ENCODE assay signal across 1 cellular context in the genomic region with DNA sequence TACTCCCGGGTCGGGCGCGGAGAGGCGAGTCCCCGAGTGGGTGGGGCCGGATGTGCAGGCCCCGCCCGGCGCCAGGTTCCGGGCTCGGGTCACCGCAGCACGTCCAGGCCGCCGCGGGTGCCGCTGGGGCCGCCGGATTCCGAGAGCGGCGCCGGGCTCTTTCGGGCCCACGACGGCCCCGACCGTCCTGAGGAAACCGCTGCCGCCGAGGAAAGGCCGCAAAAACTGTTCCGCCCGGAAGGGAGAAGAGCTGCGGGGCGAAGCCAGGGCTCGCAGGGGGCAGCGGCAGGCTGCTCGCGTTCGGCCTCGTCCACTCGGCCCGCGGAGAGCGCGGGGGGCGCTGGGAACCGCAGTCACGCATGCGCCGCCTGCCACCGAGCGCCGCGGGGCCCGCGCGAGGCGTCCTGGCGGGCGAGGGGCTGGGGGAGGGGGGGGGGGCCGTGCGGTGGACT.
TF ChIP-seq lines count a peak whose summit lies in the region.

A gene (minus strand): TSS at position 342 of the 452 bp plus-strand sequence. CDS start 718 bp downstream, outside the sequence.

TF ChIP-seq in K562, 482 proteins besides CTCF, POLR2A, EP300 and RAD21 (continued from another document and continues in another):
- TF ChIP-seq, protein P1, sequence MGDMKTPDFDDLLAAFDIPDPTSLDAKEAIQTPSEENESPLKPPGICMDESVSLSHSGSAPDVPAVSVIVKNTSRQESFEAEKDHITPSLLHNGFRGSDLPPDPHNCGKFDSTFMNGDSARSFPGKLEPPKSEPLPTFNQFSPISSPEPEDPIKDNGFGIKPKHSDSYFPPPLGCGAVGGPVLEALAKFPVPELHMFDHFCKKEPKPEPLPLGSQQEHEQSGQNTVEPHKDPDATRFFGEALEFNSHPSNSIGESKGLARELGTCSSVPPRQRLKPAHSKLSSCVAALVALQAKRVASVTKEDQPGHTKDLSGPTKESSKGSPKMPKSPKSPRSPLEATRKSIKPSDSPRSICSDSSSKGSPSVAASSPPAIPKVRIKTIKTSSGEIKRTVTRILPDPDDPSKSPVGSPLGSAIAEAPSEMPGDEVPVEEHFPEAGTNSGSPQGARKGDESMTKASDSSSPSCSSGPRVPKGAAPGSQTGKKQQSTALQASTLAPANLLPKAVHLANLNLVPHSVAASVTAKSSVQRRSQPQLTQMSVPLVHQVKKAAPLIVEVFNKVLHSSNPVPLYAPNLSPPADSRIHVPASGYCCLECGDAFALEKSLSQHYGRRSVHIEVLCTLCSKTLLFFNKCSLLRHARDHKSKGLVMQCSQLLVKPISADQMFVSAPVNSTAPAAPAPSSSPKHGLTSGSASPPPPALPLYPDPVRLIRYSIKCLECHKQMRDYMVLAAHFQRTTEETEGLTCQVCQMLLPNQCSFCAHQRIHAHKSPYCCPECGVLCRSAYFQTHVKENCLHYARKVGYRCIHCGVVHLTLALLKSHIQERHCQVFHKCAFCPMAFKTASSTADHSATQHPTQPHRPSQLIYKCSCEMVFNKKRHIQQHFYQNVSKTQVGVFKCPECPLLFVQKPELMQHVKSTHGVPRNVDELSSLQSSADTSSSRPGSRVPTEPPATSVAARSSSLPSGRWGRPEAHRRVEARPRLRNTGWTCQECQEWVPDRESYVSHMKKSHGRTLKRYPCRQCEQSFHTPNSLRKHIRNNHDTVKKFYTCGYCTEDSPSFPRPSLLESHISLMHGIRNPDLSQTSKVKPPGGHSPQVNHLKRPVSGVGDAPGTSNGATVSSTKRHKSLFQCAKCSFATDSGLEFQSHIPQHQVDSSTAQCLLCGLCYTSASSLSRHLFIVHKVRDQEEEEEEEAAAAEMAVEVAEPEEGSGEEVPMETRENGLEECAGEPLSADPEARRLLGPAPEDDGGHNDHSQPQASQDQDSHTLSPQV (IDR thresholded peaks at IDR 0.05): peak; percentile 82
- TF ChIP-seq ZNF444 (CRISPR knock-in tag; IDR thresholded peaks at IDR 0.05): no peak
- TF ChIP-seq TAF1 (IDR thresholded peaks at IDR 0.05; ENCODE audit: control insufficient read depth, extremely low read depth, insufficient read depth, low read length, severe bottlenecking): peak; percentile 61
- TF ChIP-seq, protein P2, sequence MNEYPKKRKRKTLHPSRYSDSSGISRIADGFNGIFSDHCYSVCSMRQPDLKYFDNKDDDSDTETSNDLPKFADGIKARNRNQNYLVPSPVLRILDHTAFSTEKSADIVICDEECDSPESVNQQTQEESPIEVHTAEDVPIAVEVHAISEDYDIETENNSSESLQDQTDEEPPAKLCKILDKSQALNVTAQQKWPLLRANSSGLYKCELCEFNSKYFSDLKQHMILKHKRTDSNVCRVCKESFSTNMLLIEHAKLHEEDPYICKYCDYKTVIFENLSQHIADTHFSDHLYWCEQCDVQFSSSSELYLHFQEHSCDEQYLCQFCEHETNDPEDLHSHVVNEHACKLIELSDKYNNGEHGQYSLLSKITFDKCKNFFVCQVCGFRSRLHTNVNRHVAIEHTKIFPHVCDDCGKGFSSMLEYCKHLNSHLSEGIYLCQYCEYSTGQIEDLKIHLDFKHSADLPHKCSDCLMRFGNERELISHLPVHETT (CRISPR knock-in tag; conservative IDR thresholded peaks at IDR 0.05 in 1 of 2, IDR thresholded peaks at IDR 0.05 in 1 of 2): peak; percentile 59 to 91; a peak in 2 of 4 replicates
- TF ChIP-seq RBBP5 (IDR thresholded peaks at IDR 0.05; ENCODE audit: borderline replicate concordance, insufficient read depth, low read length, poor library complexity, severe bottlenecking): peak; percentile 86
- peak; percentile 94 for TF ChIP-seq KLF13 (tag; IDR thresholded peaks at IDR 0.05; ENCODE audit: borderline replicate concordance, low read depth)
- peak; percentile 13; the same call in 1 of the 2 replicates for TF ChIP-seq GATAD2B (IDR thresholded peaks at IDR 0.05; ENCODE audit: borderline replicate concordance)
- peak; percentile 76 for TF ChIP-seq ZNF583 (CRISPR knock-in tag; IDR thresholded peaks at IDR 0.05)
- no peak for TF ChIP-seq DPF2 (IDR thresholded peaks at IDR 0.05)
- TF ChIP-seq, protein P3, sequence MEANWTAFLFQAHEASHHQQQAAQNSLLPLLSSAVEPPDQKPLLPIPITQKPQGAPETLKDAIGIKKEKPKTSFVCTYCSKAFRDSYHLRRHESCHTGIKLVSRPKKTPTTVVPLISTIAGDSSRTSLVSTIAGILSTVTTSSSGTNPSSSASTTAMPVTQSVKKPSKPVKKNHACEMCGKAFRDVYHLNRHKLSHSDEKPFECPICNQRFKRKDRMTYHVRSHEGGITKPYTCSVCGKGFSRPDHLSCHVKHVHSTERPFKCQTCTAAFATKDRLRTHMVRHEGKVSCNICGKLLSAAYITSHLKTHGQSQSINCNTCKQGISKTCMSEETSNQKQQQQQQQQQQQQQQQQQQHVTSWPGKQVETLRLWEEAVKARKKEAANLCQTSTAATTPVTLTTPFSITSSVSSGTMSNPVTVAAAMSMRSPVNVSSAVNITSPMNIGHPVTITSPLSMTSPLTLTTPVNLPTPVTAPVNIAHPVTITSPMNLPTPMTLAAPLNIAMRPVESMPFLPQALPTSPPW (CRISPR knock-in tag; IDR thresholded peaks at IDR 0.05): peak; percentile 96; the same call in 1 of the 2 replicates
- TF ChIP-seq, protein P4, sequence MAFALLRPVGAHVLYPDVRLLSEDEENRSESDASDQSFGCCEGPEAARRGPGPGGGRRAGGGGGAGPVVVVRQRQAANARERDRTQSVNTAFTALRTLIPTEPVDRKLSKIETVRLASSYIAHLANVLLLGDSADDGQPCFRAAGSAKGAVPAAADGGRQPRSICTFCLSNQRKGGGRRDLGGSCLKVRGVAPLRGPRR (CRISPR knock-in tag; IDR thresholded peaks at IDR 0.05): 0 out of 2 replicates have a peak, but pooled peaks have one; percentile 1
- TF ChIP-seq, protein P5, sequence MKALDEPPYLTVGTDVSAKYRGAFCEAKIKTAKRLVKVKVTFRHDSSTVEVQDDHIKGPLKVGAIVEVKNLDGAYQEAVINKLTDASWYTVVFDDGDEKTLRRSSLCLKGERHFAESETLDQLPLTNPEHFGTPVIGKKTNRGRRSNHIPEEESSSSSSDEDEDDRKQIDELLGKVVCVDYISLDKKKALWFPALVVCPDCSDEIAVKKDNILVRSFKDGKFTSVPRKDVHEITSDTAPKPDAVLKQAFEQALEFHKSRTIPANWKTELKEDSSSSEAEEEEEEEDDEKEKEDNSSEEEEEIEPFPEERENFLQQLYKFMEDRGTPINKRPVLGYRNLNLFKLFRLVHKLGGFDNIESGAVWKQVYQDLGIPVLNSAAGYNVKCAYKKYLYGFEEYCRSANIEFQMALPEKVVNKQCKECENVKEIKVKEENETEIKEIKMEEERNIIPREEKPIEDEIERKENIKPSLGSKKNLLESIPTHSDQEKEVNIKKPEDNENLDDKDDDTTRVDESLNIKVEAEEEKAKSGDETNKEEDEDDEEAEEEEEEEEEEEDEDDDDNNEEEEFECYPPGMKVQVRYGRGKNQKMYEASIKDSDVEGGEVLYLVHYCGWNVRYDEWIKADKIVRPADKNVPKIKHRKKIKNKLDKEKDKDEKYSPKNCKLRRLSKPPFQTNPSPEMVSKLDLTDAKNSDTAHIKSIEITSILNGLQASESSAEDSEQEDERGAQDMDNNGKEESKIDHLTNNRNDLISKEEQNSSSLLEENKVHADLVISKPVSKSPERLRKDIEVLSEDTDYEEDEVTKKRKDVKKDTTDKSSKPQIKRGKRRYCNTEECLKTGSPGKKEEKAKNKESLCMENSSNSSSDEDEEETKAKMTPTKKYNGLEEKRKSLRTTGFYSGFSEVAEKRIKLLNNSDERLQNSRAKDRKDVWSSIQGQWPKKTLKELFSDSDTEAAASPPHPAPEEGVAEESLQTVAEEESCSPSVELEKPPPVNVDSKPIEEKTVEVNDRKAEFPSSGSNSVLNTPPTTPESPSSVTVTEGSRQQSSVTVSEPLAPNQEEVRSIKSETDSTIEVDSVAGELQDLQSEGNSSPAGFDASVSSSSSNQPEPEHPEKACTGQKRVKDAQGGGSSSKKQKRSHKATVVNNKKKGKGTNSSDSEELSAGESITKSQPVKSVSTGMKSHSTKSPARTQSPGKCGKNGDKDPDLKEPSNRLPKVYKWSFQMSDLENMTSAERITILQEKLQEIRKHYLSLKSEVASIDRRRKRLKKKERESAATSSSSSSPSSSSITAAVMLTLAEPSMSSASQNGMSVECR (CRISPR knock-in tag; IDR thresholded peaks at IDR 0.05): no peak
- TF ChIP-seq, protein P6, sequence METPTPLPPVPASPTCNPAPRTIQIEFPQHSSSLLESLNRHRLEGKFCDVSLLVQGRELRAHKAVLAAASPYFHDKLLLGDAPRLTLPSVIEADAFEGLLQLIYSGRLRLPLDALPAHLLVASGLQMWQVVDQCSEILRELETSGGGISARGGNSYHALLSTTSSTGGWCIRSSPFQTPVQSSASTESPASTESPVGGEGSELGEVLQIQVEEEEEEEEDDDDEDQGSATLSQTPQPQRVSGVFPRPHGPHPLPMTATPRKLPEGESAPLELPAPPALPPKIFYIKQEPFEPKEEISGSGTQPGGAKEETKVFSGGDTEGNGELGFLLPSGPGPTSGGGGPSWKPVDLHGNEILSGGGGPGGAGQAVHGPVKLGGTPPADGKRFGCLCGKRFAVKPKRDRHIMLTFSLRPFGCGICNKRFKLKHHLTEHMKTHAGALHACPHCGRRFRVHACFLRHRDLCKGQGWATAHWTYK (CRISPR knock-in tag; IDR thresholded peaks at IDR 0.05): peak; percentile 53; the same call in 1 of the 2 replicates
- TF ChIP-seq RBFOX2 (IDR thresholded peaks at IDR 0.05; ENCODE audit: low read depth, low read length): peak; percentile 95
- no peak for TF ChIP-seq SREBF1 (IDR thresholded peaks at IDR 0.05; ENCODE audit: borderline replicate concordance, low read depth, low read length)
- 0 out of 2 replicates have a peak, but pooled peaks have one; percentile 19 for TF ChIP-seq ZNF764 (CRISPR knock-in tag; IDR thresholded peaks at IDR 0.05; ENCODE audit: low read depth)
- peak; percentile 35; the same call in 1 of the 2 replicates for TF ChIP-seq CREM (IDR thresholded peaks at IDR 0.05; ENCODE audit: low read depth)
- peak; percentile 70; the same call in 1 of the 2 replicates for TF ChIP-seq HIVEP1 (CRISPR knock-in tag; IDR thresholded peaks at IDR 0.05)
- TF ChIP-seq, protein P7, sequence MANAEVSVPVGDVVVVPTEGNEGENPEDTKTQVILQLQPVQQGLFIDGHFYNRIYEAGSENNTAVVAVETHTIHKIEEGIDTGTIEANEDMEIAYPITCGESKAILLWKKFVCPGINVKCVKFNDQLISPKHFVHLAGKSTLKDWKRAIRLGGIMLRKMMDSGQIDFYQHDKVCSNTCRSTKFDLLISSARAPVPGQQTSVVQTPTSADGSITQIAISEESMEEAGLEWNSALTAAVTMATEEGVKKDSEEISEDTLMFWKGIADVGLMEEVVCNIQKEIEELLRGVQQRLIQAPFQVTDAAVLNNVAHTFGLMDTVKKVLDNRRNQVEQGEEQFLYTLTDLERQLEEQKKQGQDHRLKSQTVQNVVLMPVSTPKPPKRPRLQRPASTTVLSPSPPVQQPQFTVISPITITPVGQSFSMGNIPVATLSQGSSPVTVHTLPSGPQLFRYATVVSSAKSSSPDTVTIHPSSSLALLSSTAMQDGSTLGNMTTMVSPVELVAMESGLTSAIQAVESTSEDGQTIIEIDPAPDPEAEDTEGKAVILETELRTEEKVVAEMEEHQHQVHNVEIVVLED (CRISPR knock-in tag; IDR thresholded peaks at IDR 0.05): peak; percentile 64
- TF ChIP-seq, protein P8, sequence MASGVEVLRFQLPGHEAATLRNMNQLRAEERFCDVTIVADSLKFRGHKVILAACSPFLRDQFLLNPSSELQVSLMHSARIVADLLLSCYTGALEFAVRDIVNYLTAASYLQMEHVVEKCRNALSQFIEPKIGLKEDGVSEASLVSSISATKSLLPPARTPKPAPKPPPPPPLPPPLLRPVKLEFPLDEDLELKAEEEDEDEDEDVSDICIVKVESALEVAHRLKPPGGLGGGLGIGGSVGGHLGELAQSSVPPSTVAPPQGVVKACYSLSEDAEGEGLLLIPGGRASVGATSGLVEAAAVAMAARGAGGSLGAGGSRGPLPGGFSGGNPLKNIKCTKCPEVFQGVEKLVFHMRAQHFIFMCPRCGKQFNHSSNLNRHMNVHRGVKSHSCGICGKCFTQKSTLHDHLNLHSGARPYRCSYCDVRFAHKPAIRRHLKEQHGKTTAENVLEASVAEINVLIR (CRISPR knock-in tag; IDR thresholded peaks at IDR 0.05): 0 out of 2 replicates have a peak, but pooled peaks have one; percentile 46
- TF ChIP-seq ZKSCAN8 (CRISPR knock-in tag; IDR thresholded peaks at IDR 0.05): no peak
- no peak for TF ChIP-seq NFE2 (IDR thresholded peaks at IDR 0.05; ENCODE audit: low read depth)
- 0 out of 4 replicates have a peak, but pooled peaks of 1 of the 2 experiments have one; percentile 51 for TF ChIP-seq KDM4B (IDR thresholded peaks at IDR 0.05; ENCODE audit: borderline replicate concordance in 2 of 2, low read depth in 1 of 2)
- 0 out of 2 replicates have a peak, but pooled peaks have one; percentile 23 for TF ChIP-seq ZNF584 (CRISPR knock-in tag; IDR thresholded peaks at IDR 0.05; ENCODE audit: low read depth)
- peak; percentile 92 for TF ChIP-seq GABPA (tag; conservative IDR thresholded peaks at IDR 0.05; ENCODE audit: low read depth)
- TF ChIP-seq ZNF707 (CRISPR knock-in tag; conservative IDR thresholded peaks at IDR 0.05): no peak
- TF ChIP-seq ZNF76 (CRISPR knock-in tag; IDR thresholded peaks at IDR 0.05; ENCODE audit: borderline replicate concordance): peak; percentile 90; the same call in 1 of the 2 replicates
- TF ChIP-seq ZNF239 (CRISPR knock-in tag; IDR thresholded peaks at IDR 0.05): 0 out of 2 replicates have a peak, but pooled peaks have one; percentile 11
- TF ChIP-seq, protein P9, sequence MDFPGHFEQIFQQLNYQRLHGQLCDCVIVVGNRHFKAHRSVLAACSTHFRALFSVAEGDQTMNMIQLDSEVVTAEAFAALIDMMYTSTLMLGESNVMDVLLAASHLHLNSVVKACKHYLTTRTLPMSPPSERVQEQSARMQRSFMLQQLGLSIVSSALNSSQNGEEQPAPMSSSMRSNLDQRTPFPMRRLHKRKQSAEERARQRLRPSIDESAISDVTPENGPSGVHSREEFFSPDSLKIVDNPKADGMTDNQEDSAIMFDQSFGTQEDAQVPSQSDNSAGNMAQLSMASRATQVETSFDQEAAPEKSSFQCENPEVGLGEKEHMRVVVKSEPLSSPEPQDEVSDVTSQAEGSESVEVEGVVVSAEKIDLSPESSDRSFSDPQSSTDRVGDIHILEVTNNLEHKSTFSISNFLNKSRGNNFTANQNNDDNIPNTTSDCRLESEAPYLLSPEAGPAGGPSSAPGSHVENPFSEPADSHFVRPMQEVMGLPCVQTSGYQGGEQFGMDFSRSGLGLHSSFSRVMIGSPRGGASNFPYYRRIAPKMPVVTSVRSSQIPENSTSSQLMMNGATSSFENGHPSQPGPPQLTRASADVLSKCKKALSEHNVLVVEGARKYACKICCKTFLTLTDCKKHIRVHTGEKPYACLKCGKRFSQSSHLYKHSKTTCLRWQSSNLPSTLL (IDR thresholded peaks at IDR 0.05): no peak
- no peak for TF ChIP-seq TAF9B (IDR thresholded peaks at IDR 0.05; ENCODE audit: partially characterized antibody)
- peak; percentile 45; the same call in 1 of the 2 replicates for TF ChIP-seq ELF4 (CRISPR knock-in tag; IDR thresholded peaks at IDR 0.05)
- peak; percentile 66 for TF ChIP-seq GABPB1 (CRISPR knock-in tag; IDR thresholded peaks at IDR 0.05)
- 0 out of 2 replicates have a peak, but pooled peaks have one; percentile 11 for TF ChIP-seq MED1 (CRISPR knock-in tag; IDR thresholded peaks at IDR 0.05; ENCODE audit: borderline replicate concordance)
- no peak for TF ChIP-seq DACH1 (IDR thresholded peaks at IDR 0.05; ENCODE audit: partially characterized antibody)
- no peak for TF ChIP-seq CHD1 (IDR thresholded peaks at IDR 0.05; ENCODE audit: low read length)
- TF ChIP-seq ZEB2 (IDR thresholded peaks at IDR 0.05): no peak
